In the genomic region with DNA sequence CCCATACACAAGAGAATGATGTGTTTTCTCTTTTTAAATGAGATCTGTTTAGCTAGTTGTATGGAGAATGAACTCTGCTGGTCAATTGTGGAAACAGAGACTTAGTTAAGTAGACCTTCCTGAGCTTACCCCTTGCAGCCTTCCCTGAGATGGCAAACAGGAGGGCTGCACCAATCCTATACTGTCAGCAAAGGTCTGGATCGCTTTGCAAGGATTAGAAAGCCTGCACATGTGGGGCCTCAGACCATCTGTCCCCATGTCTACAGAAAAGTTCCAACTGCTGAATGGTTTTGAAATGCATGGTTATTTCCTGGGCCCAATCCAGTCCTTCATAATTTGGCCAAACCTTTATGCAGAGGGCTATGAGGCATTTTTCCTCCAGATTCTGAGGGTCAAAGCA, we compare ENCODE assay signal across 22 cellular contexts.
"Had no signal": no experiment of that assay in that cellular context is flagged by ENCODE, and none has a peak within 500 bp of the region (broad histone marks: within the 10 kb centered on the region; RNA-seq: fewer than 3 reads in every experiment).

No MANE protein-coding gene starts in this region.

- ATAC-seq: mucosa of descending colon; naive thymus-derived CD4-positive, alpha-beta T cell; natural killer cell treated with Interleukin-12 subunit alpha and Interleukin-12 subunit beta and Interleukin-15 and Interleukin-18, amount 100 ng/mL, for 72 hours; right cardiac atrium; sciatic nerve; stimulated activated naive B cell treated with anti-CD40 and anti-IgM and Interleukin-4, amounts not matched to agents 10 μg/mL and 1 μg/mL and 100 μg/mL, for 72 hours; stimulated activated naive CD8-positive, alpha-beta T cell treated with anti-CD3 and anti-CD28 coated beads, Interleukin-15, Interleukin-2, amounts not matched to agents 100 U/mL and 50 U/mL, for 24 hours had no signal

- DNase-seq: immature natural killer cell; kidney; left ventricle myocardium inferior; midbrain; mucosa of descending colon; naive thymus-derived CD4-positive, alpha-beta T cell; ovary; retina; right cardiac atrium; stimulated activated CD4-positive, alpha-beta T cell treated with anti-CD3 and anti-CD28 coated beads, Interleukin-12 subunit alpha, Interleukin-12 subunit beta, amount 100 ng/mL, for 4 hours; stimulated activated CD4-positive, alpha-beta T cell treated with anti-CD3 and anti-CD28 coated beads, Interleukin-15, amount 100 ng/mL, for 24 hours; stimulated activated CD4-positive, alpha-beta T cell treated with anti-CD3 and anti-CD28 coated beads, Interleukin-2, amount 100 ng/mL, for 24 hours; stimulated activated CD4-positive, alpha-beta T cell treated with anti-CD3 and anti-CD28 coated beads, Interleukin-4, amount 100 ng/mL, for 1 hour; stimulated activated naive B cell treated with anti-CD40 and anti-IgM and Interleukin-4, amounts not matched to agents 10 μg/mL and 1 μg/mL and 100 μg/mL, for 72 hours; stimulated activated naive CD8-positive, alpha-beta T cell treated with anti-CD3 and anti-CD28 coated beads, Interleukin-15, Interleukin-2, amounts not matched to agents 100 U/mL and 50 U/mL, for 24 hours; stomach; testis; thyroid gland; transverse colon; upper lobe of left lung had no signal
